ENCODE assay signal across 34 cellular contexts in genomic region chr12:74752196-74752595, GRCh38.
"Had no signal": no experiment of that assay in that cellular context is flagged by ENCODE, and none has a peak within 500 bp of the region (broad histone marks: within the 10 kb centered on the region; RNA-seq: fewer than 3 reads in every experiment).

No MANE protein-coding gene starts in this region.

- H3K4me3 ChIP-seq: MG63 had no signal

- H3K9ac ChIP-seq: KMS-11 had no signal

- H3K27me3 ChIP-seq: MG63 had no signal

- DNase-seq: Karpas-422, Kasumi-1, KG1, MG63, MM.1S, MV-4-11, NCI-H1048, NCI-H1092, NCI-H1092 treated with DMSO at 0.1 percent for 48 hours, NCI-H1105, NCI-H1105 treated with DMSO at 0.1 percent for 48 hours, NCI-H1417, NCI-H1417 treated with DMSO at 0.1 percent for 48 hours, NCI-H1436, NCI-H1436 treated with DMSO at 0.1 percent for 48 hours, NCI-H146, NCI-H1694, NCI-H1694 treated with DMSO at 0.1 percent for 48 hours, NCI-H187, NCI-H187 treated with DMSO at 0.1 percent for 48 hours, NCI-H1930, NCI-H2029, NCI-H2029 treated with DMSO at 0.1 percent for 48 hours, NCI-H2081, NCI-H2081 treated with DMSO at 0.1 percent for 48 hours, NCI-H2107, NCI-H2171, NCI-H2171 treated with DMSO at 0.1 percent for 48 hours, NCI-H2227 treated with DMSO at 0.1 percent for 48 hours, NCI-H226, NCI-H345, NCI-H446, NCI-H446 treated with DMSO at 0.1 percent for 48 hours had no signal

- H3K36me3 ChIP-seq: MG63 had no signal

- H3K27ac ChIP-seq: KMS-11 had no signal

- H3K9me3 ChIP-seq: MG63 had no signal

- H3K4me2 ChIP-seq: KMS-11 had no signal
